1 cellular context compared by ENCODE assay signal in the genomic region with DNA sequence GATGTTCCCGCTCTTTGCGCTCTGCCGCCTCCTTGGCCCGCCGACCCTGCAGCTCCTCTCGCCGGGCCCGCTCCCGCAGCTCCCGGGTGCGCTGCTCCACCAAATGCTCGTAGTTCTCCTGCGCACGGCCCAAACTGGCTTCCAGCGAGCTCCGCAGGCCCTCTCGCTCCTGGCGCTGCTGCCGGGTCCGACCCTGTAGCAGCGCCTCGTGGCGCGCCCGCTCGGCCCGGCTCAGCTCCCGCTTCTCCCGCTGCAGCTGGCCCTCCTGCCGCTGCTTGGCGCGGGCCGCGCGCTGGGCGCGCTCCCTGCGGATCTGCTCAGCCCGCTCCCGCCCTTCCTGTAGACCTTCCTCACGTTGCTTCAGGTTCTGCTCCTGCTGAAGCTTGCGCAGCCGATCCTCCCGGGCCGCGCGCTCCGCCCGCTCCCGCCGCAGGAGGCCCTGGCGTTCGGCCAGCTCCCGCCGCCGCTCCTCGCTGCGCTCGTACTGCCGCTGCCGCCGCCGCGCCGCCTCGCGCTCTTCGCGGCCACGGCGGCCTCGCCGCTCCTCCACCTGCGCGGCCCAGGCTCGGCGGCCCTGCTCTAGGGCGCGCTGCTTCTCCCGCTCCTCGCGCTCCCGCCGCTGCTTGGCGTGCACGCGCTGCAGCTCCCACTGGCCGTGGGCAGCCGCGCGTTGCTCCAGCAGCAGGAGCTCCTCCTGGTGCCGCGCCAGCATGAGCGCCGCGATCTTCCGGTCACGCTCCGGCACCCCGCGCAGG.
TF ChIP-seq lines count a peak whose summit lies in the region.

No MANE protein-coding gene starts in this region.

TF ChIP-seq in HepG2, 621 proteins besides CTCF, POLR2A, EP300 and RAD21 (continued from another document and continues in another):
- TF ChIP-seq, protein P1, sequence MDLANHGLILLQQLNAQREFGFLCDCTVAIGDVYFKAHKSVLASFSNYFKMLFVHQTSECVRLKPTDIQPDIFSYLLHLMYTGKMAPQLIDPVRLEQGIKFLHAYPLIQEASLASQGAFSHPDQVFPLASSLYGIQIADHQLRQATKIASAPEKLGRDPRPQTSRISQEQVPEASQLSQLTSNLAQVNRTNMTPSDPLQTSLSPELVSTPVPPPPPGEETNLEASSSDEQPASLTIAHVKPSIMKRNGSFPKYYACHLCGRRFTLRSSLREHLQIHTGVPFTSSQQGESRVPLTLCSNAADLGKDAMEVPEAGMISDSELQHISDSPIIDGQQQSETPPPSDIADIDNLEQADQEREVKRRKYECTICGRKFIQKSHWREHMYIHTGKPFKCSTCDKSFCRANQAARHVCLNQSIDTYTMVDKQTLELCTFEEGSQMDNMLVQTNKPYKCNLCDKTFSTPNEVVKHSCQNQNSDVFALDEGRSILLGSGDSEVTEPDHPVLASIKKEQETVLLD (CRISPR knock-in tag; IDR thresholded peaks at IDR 0.05; ENCODE audit: low read depth): peak; percentile 43; the same call in 1 of the 2 replicates
- TF ChIP-seq ATF7-NPFF (CRISPR knock-in tag; IDR thresholded peaks at IDR 0.05; ENCODE audit: low read depth) (peak; percentile 19; the same call in 1 of the 2 replicates), BHLHE40 (IDR thresholded peaks at IDR 0.05; ENCODE audit: low read length) (no peak), TMF1 (CRISPR knock-in tag; IDR thresholded peaks at IDR 0.05; ENCODE audit: low read depth) (no peak), ZNF589 (CRISPR knock-in tag; conservative IDR thresholded peaks at IDR 0.05) (no peak), NCOA2 (CRISPR knock-in tag; IDR thresholded peaks at IDR 0.05) (no peak), SPEN (CRISPR knock-in tag; IDR thresholded peaks at IDR 0.05; ENCODE audit: low read depth) (0 out of 2 replicates have a peak, but pooled peaks have one; percentile 22), HOMEZ (CRISPR knock-in tag; IDR thresholded peaks at IDR 0.05; ENCODE audit: low read depth) (no peak), ZBTB1 (CRISPR knock-in tag; IDR thresholded peaks at IDR 0.05; ENCODE audit: borderline replicate concordance) (no peak), PBX3 (CRISPR knock-in tag; IDR thresholded peaks at IDR 0.05; ENCODE audit: borderline replicate concordance) (no peak), SMC3 (IDR thresholded peaks at IDR 0.05; ENCODE audit: low read length) (no peak), TRAFD1 (CRISPR knock-in tag; IDR thresholded peaks at IDR 0.05; ENCODE audit: borderline replicate concordance) (no peak), MXD1 (CRISPR knock-in tag; IDR thresholded peaks at IDR 0.05) (peak; percentile 26; the same call in 1 of the 2 replicates), RNF2 (conservative IDR thresholded peaks at IDR 0.05; ENCODE audit: low read depth) (peak; percentile 69), ZNF788 (CRISPR knock-in tag; IDR thresholded peaks at IDR 0.05; ENCODE audit: borderline replicate concordance) (no peak), ZUFSP (CRISPR knock-in tag; IDR thresholded peaks at IDR 0.05; ENCODE audit: borderline replicate concordance) (no peak), ZNF687 (CRISPR knock-in tag; IDR thresholded peaks at IDR 0.05) (peak; percentile 61)
- TF ChIP-seq, protein P2, sequence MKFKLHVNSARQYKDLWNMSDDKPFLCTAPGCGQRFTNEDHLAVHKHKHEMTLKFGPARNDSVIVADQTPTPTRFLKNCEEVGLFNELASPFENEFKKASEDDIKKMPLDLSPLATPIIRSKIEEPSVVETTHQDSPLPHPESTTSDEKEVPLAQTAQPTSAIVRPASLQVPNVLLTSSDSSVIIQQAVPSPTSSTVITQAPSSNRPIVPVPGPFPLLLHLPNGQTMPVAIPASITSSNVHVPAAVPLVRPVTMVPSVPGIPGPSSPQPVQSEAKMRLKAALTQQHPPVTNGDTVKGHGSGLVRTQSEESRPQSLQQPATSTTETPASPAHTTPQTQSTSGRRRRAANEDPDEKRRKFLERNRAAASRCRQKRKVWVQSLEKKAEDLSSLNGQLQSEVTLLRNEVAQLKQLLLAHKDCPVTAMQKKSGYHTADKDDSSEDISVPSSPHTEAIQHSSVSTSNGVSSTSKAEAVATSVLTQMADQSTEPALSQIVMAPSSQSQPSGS (CRISPR knock-in tag; IDR thresholded peaks at IDR 0.05): no peak
- TF ChIP-seq, protein P3, sequence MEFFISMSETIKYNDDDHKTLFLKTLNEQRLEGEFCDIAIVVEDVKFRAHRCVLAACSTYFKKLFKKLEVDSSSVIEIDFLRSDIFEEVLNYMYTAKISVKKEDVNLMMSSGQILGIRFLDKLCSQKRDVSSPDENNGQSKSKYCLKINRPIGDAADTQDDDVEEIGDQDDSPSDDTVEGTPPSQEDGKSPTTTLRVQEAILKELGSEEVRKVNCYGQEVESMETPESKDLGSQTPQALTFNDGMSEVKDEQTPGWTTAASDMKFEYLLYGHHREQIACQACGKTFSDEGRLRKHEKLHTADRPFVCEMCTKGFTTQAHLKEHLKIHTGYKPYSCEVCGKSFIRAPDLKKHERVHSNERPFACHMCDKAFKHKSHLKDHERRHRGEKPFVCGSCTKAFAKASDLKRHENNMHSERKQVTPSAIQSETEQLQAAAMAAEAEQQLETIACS (CRISPR knock-in tag; IDR thresholded peaks at IDR 0.05): peak; percentile 78
- TF ChIP-seq, protein P4, sequence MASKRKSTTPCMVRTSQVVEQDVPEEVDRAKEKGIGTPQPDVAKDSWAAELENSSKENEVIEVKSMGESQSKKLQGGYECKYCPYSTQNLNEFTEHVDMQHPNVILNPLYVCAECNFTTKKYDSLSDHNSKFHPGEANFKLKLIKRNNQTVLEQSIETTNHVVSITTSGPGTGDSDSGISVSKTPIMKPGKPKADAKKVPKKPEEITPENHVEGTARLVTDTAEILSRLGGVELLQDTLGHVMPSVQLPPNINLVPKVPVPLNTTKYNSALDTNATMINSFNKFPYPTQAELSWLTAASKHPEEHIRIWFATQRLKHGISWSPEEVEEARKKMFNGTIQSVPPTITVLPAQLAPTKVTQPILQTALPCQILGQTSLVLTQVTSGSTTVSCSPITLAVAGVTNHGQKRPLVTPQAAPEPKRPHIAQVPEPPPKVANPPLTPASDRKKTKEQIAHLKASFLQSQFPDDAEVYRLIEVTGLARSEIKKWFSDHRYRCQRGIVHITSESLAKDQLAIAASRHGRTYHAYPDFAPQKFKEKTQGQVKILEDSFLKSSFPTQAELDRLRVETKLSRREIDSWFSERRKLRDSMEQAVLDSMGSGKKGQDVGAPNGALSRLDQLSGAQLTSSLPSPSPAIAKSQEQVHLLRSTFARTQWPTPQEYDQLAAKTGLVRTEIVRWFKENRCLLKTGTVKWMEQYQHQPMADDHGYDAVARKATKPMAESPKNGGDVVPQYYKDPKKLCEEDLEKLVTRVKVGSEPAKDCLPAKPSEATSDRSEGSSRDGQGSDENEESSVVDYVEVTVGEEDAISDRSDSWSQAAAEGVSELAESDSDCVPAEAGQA (IDR thresholded peaks at IDR 0.05; ENCODE audit: low read depth): no peak
- TF ChIP-seq, protein P4 (CRISPR knock-in tag; IDR thresholded peaks at IDR 0.05; ENCODE audit: borderline replicate concordance): no peak
- TF ChIP-seq, protein P5, sequence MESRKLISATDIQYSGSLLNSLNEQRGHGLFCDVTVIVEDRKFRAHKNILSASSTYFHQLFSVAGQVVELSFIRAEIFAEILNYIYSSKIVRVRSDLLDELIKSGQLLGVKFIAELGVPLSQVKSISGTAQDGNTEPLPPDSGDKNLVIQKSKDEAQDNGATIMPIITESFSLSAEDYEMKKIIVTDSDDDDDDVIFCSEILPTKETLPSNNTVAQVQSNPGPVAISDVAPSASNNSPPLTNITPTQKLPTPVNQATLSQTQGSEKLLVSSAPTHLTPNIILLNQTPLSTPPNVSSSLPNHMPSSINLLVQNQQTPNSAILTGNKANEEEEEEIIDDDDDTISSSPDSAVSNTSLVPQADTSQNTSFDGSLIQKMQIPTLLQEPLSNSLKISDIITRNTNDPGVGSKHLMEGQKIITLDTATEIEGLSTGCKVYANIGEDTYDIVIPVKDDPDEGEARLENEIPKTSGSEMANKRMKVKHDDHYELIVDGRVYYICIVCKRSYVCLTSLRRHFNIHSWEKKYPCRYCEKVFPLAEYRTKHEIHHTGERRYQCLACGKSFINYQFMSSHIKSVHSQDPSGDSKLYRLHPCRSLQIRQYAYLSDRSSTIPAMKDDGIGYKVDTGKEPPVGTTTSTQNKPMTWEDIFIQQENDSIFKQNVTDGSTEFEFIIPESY (CRISPR knock-in tag; IDR thresholded peaks at IDR 0.05): no peak
